28 cellular contexts compared by ENCODE assay signal in the genomic region with DNA sequence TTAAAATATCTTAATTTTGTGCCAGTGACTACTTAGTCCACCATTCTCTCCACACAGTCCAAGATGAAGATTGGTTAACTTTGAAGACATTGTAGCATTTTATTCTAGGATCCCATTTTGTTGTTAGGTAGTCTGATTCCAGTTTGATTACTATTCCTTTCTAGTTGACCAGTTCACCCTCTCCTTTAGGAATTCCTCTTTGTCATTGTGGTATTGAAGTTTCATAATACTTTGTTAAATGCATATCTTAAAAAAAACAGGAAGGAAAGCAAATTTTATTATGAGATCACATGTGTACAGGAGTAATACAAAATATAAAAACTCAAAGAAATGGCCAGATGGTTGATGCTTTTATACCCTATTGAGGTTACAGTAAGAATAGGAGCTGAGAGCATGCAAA. TPM values are rescaled to one million over a fixed set of nuclear protein-coding genes. Genes with fewer than 3 reads are reported as not detected.
DNase-seq lines count a peak whose midpoint lies in the region; FAIRE-seq and TF ChIP-seq lines count a peak whose summit lies in the region.
"Had no signal": no experiment of that assay in that cellular context is flagged by ENCODE, and none has a peak within 500 bp of the region (broad histone marks: within the 10 kb centered on the region; RNA-seq: fewer than 3 reads in every experiment).

No MANE protein-coding gene starts in this region.

- intact Hi-C loops in CD14-positive monocyte (cut with micrococcal nuclease) (no loop called here), mammary epithelial cell (cut with micrococcal nuclease) (no loop called here)

- no peaks in the 10 kb centered on the region for H3K9me3 ChIP-seq in mammary epithelial cell (replicated peaks; ENCODE audit: insufficient read depth, low read length)
- H3K9me3 ChIP-seq in keratinocyte (ENCODE audit: control insufficient read depth, low read depth, low read length), result no peaks in the 10 kb centered on the region
- H3K9me3 ChIP-seq: heart right ventricle, lower lobe of right lung, psoas muscle, thyroid gland had no signal

- FAIRE-seq in keratinocyte (lab: Jason Lieb, UNC), result no peak
- FAIRE-seq: HepG2, small intestine had no signal

- DNase-seq in CD14-positive monocyte (ENCODE audit: low spot score), result no peak
- peak; percentile 69 for DNase-seq in LHCN-M2 (ENCODE audit: low read depth)
- peak; percentile 48 for DNase-seq in mammary epithelial cell
- no peak for DNase-seq in keratinocyte (ENCODE audit: low read depth, low spot score)
- no peak for DNase-seq in NAMALWA (ENCODE audit: low spot score)
- no peak for DNase-seq in activated effector memory CD4-positive, alpha-beta T cell treated with anti-CD3 and anti-CD28 coated beads, Interleukin-2, amount 50 U/mL, for 16 hours
- DNase-seq in HuH-7.5 (ENCODE audit: low spot score), result no peak
- no peak for DNase-seq in stimulated activated CD4-positive, alpha-beta T cell treated with anti-CD3 and anti-CD28 coated beads, Interleukin-4, amount 100 ng/mL, for 4 hours
- DNase-seq: activated gamma-delta T cell; amniotic stem cell; DMS79; effector CD4-positive, alpha-beta T cell; heart right ventricle; immature natural killer cell; lower lobe of right lung; NCI-H1417 treated with DMSO at 0.1 percent for 48 hours; NCI-H526 treated with DMSO at 0.1 percent for 48 hours; psoas muscle; small intestine; stimulated activated CD4-positive, alpha-beta T cell treated with anti-CD3 and anti-CD28 coated beads, Interleukin-2, amount 100 ng/mL, for 48 hours; stimulated activated naive CD8-positive, alpha-beta T cell treated with anti-CD3 and anti-CD28 coated beads, Interleukin-15, Interleukin-2, amounts not matched to agents 100 U/mL and 50 U/mL, for 24 hours; T-helper 2 cell; thyroid gland had no signal

- H2AFZ ChIP-seq in mammary epithelial cell (ENCODE audit: low read depth, low read length) (peak overlapping the region; percentile 59), keratinocyte (ENCODE audit: control insufficient read depth, low read length) (peak overlapping the region; percentile 34)
- H2AFZ ChIP-seq: neural progenitor cell had no signal

- H3K4me2 ChIP-seq in mammary epithelial cell (ENCODE audit: insufficient read depth, low read depth, low read length) (peak overlapping the region; percentile 21), keratinocyte (ENCODE audit: control insufficient read depth, extremely low read depth, insufficient read depth, low read depth, low read length) (no peak overlapping the region)
- H3K4me2 ChIP-seq: neural progenitor cell had no signal

- H3K27ac Mint-ChIP-seq in CD14-positive monocyte, result peak overlapping the region; percentile 4 to 79 (median 39)
- H3K27ac Mint-ChIP-seq: immature natural killer cell, neural progenitor cell had no signal

- H3K4me3 ChIP-seq in mammary epithelial cell (replicated peaks in 1 of 3; ENCODE audit: insufficient read depth in 1 of 3, low read depth in 2 of 3, low read length in 3 of 3) (no peak overlapping the region), keratinocyte (ENCODE audit: control insufficient read depth in 2 of 3, extremely low read depth in 1 of 3, insufficient read depth in 2 of 3, low read depth in 1 of 3, low read length in 3 of 3) (no peak overlapping the region)
- H3K4me3 ChIP-seq: heart right ventricle, lower lobe of right lung, neural progenitor cell, psoas muscle, thyroid gland had no signal

- H3K4me3 Mint-ChIP-seq in CD14-positive monocyte, result peak overlapping the region in 1 of 2 donors; percentile 71
- H3K4me3 Mint-ChIP-seq: central memory CD8-positive, alpha-beta T cell; immature natural killer cell; neural progenitor cell had no signal

- H3K27ac ChIP-seq in mammary epithelial cell (ENCODE audit: insufficient read depth, low read depth, low read length), result peak overlapping the region; percentile 40
- H3K27ac ChIP-seq in keratinocyte (ENCODE audit: control insufficient read depth, insufficient read depth, low read length), result no peak overlapping the region
- H3K27ac ChIP-seq: heart right ventricle, lower lobe of right lung, neural progenitor cell, psoas muscle, thyroid gland, VCaP had no signal

- no TSS peak for BruUV-seq in mammary epithelial cell (replicated peaks; lab: Mats Ljungman, UMichigan)

- H3K9ac ChIP-seq in mammary epithelial cell (ENCODE audit: insufficient read depth, low read length) (no peak overlapping the region), keratinocyte (ENCODE audit: control insufficient read depth, extremely low read depth, insufficient read depth, low read length) (no peak overlapping the region)
- H3K9ac ChIP-seq: neural progenitor cell had no signal

- H3K79me2 ChIP-seq in mammary epithelial cell (ENCODE audit: insufficient read depth, low read length) (no peaks in the 10 kb centered on the region), keratinocyte (ENCODE audit: control insufficient read depth, insufficient read depth, low read length) (no peaks in the 10 kb centered on the region)

- H3K9me3 Mint-ChIP-seq in CD14-positive monocyte, result peaks cover 0 to 5% (median 0%) of the 10 kb centered on the region in 7 donors

- peaks cover 14% of the 10 kb centered on the region for H3K4me1 Mint-ChIP-seq in CD14-positive monocyte
- H3K4me1 Mint-ChIP-seq: central memory CD8-positive, alpha-beta T cell; immature natural killer cell; neural progenitor cell had no signal

- no peaks in the 10 kb centered on the region for H3K36me3 Mint-ChIP-seq in CD14-positive monocyte
- H3K36me3 Mint-ChIP-seq: neural progenitor cell had no signal

- in situ Hi-C loops in mammary epithelial cell (cut with MboI; ENCODE audit: low sequenced_read_pairs in 2 of 2), result loop anchor here in 1 of 2 donors (10.0 kb wide), 1 partner anchor 141 kb away; no protein-coding TSS in a partner anchor

- H3K27me3 ChIP-seq in mammary epithelial cell (ENCODE audit: insufficient read depth, low read length) (no peaks in the 10 kb centered on the region), keratinocyte (ENCODE audit: control insufficient read depth, extremely low read depth, insufficient read depth, low read length) (no peaks in the 10 kb centered on the region)
- H3K27me3 ChIP-seq: heart right ventricle, neural progenitor cell, thyroid gland had no signal

- peaks cover 27% of the 10 kb centered on the region for H3K4me1 ChIP-seq in mammary epithelial cell (ENCODE audit: insufficient read depth, low read length)
- peaks cover 14% of the 10 kb centered on the region for H3K4me1 ChIP-seq in keratinocyte (ENCODE audit: control insufficient read depth, extremely low read depth, insufficient read depth, low read length)
- H3K4me1 ChIP-seq: lower lobe of right lung, neural progenitor cell, psoas muscle, thyroid gland had no signal

- TF ChIP-seq CTCF in CD14-positive monocyte (IDR thresholded peaks at IDR 0.05) (no peak), mammary epithelial cell (conservative IDR thresholded peaks at IDR 0.05 in 1 of 2, IDR thresholded peaks at IDR 0.05 in 1 of 2; ENCODE audit: extremely low read depth in 1 of 2, insufficient read depth in 1 of 2, low read depth in 1 of 2, low read length in 2 of 2) (no peak), keratinocyte (optimal IDR thresholded peaks at IDR 0.05 in 1 of 3, IDR thresholded peaks at IDR 0.05 in 1 of 3, conservative IDR thresholded peaks at IDR 0.05 in 1 of 3; ENCODE audit: extremely low read depth in 1 of 3, insufficient read depth in 2 of 3, low read length in 3 of 3) (no peak)

- H4K20me1 ChIP-seq in mammary epithelial cell (ENCODE audit: insufficient read depth, low read length), result no peaks in the 10 kb centered on the region
- H4K20me1 ChIP-seq in keratinocyte (ENCODE audit: control insufficient read depth, extremely low read depth, insufficient read depth, low read length), result no peaks in the 10 kb centered on the region

- H3K36me3 ChIP-seq in mammary epithelial cell (ENCODE audit: insufficient read depth, low read length), result no peaks in the 10 kb centered on the region
- no peaks in the 10 kb centered on the region for H3K36me3 ChIP-seq in keratinocyte (ENCODE audit: control insufficient read depth in 2 of 2, extremely low read depth in 1 of 2, insufficient read depth in 2 of 2, low read length in 2 of 2)
- H3K36me3 ChIP-seq: heart right ventricle, lower lobe of right lung, neural progenitor cell, thyroid gland had no signal

- CTCF ChIA-PET in mammary epithelial cell (lab: Charles Lee; ENCODE audit: low non-redundant PET), result no interaction called here

- dilution Hi-C loops in mammary epithelial cell (cut with HindIII; ENCODE audit: low sequenced_read_pairs), result no loop called here
- dilution Hi-C loops in keratinocyte (cut with MboI; ENCODE audit: extremely low pct_ligation_motif_present, low sequenced_read_pairs), result no loop called here

- H3K27me3 Mint-ChIP-seq in CD14-positive monocyte (ENCODE audit: low read depth in 3 of 3), result no peaks in the 10 kb centered on the region
- H3K27me3 Mint-ChIP-seq: central memory CD8-positive, alpha-beta T cell had no signal

- no peaks in the 10 kb centered on the region for H3K9me1 ChIP-seq in keratinocyte (ENCODE audit: control insufficient read depth, extremely low read depth, insufficient read depth, low read length)

RNA-seq across cellular contexts. Expression of a gene that starts 15.4 kb away (rescaled TPM):
- polyA plus RNA-seq in CD14-positive monocyte, result 10 to 100 TPM; 13.7 to 14.1 TPM
- 104 and 136 TPM in 2 replicates for total RNA-seq in LHCN-M2 (2014; rRNA removed)
- polyA plus RNA-seq in LHCN-M2 (2012), result 30.7 TPM
- total RNA-seq in mammary epithelial cell, result 100 to 1,000 TPM; 312 to 708 TPM
- 140 TPM for polyA plus RNA-seq in mammary epithelial cell
- polyA minus RNA-seq in mammary epithelial cell, result 473 TPM
- polyA plus RNA-seq in keratinocyte, result 142 to 200 TPM (median 190 TPM) in 3 replicates
- 36.1 TPM for polyA plus RNA-seq in keratinocyte (2011; ENCODE audit: low read depth)
- polyA plus RNA-seq in keratinocyte (2011; cell fraction: cytosol; rRNA removed), result 47.4 and 74.8 TPM in 2 replicates
- polyA plus RNA-seq in keratinocyte (2011; cell fraction: nucleus; rRNA removed), result 183 and 191 TPM in 2 replicates
- polyA plus RNA-seq in keratinocyte (2012; ENCODE audit: low replicate concordance), result 42.1 and 113 TPM in 2 replicates
- polyA minus RNA-seq in keratinocyte, result 232 to 438 TPM (median 340 TPM) in 3 replicates
- 167 TPM for polyA minus RNA-seq in keratinocyte (2011; cell fraction: cytosol; rRNA and poly(A)+ RNA removed)
- 443 and 1,012 TPM in 2 replicates for polyA minus RNA-seq in keratinocyte (2011; cell fraction: nucleus; rRNA and poly(A)+ RNA removed)
- total RNA-seq: OCI-LY7 had no signal

Comparison
In these comparisons a context has a peak if more than half of its experiments do, and no peak if none do; other contexts are left out.
1. DNase-seq: peak in LHCN-M2 (single experiment) and mammary epithelial cell (single experiment); none in CD14-positive monocyte (single experiment), keratinocyte (single experiment), NAMALWA (single experiment), activated effector memory CD4-positive, alpha-beta T cell treated with anti-CD3 and anti-CD28 coated beads, Interleukin-2, amount 50 U/mL, for 16 hours (single experiment), HuH-7.5 (single experiment) and stimulated activated CD4-positive, alpha-beta T cell treated with anti-CD3 and anti-CD28 coated beads, Interleukin-4, amount 100 ng/mL, for 4 hours (0 of 2).